ENCODE assay signal across 8 cellular contexts in genomic region chr18:58046794-58047555, GRCh38. TPM values are rescaled to one million over a fixed set of nuclear protein-coding genes. Genes with fewer than 3 reads are reported as not detected.
A peak's percentile ranks its signal among the peaks of the same experiment; 100 is the strongest.
DNase-seq lines count a peak whose midpoint lies in the region; ATAC-seq, FAIRE-seq and TF ChIP-seq lines count a peak whose summit lies in the region.
"Had no signal": no experiment of that assay in that cellular context is flagged by ENCODE, and none has a peak within 500 bp of the region (broad histone marks: within the 10 kb centered on the region; RNA-seq: fewer than 3 reads in every experiment).

No MANE protein-coding gene starts in this region.

- H3K36me3 Mint-ChIP-seq in T-cell: no peaks in the 10 kb centered on the region

- H3K27ac ChIP-seq in HUES64 (ENCODE audit: low read depth, low read length): no peak overlapping the region
- H3K27ac ChIP-seq in ascending aorta: peak overlapping the region; percentile 29 to 47
- no peak overlapping the region for H3K27ac ChIP-seq in keratinocyte (ENCODE audit: control insufficient read depth, insufficient read depth, low read length)
- peak overlapping the region; percentile 81 for H3K27ac ChIP-seq in subcutaneous abdominal adipose tissue (ENCODE audit: low read depth, low read length)

- H3K36me3 ChIP-seq in HUES64 (ENCODE audit: insufficient read depth, low read length) (no peaks in the 10 kb centered on the region), ascending aorta (no peaks in the 10 kb centered on the region), keratinocyte (ENCODE audit: control insufficient read depth in 2 of 2, extremely low read depth in 1 of 2, insufficient read depth in 2 of 2, low read length in 2 of 2) (no peaks in the 10 kb centered on the region), subcutaneous abdominal adipose tissue (ENCODE audit: control insufficient read depth in 5 of 5, insufficient read depth in 5 of 5, low read length in 5 of 5) (no peaks in the 10 kb centered on the region)

- CTCF ChIA-PET in T-cell (lab: Charles Lee): no interaction called here

- 75% methylated on average over 12 of the region's 12 CpGs for WGBS in HUES64

- TF ChIP-seq CTCF in ascending aorta (IDR thresholded peaks at IDR 0.05) (no peak), keratinocyte (optimal IDR thresholded peaks at IDR 0.05 in 1 of 3, IDR thresholded peaks at IDR 0.05 in 1 of 3, conservative IDR thresholded peaks at IDR 0.05 in 1 of 3; ENCODE audit: extremely low read depth in 1 of 3, insufficient read depth in 2 of 3, low read length in 3 of 3) (no peak)

- no peak overlapping the region for H3K27ac Mint-ChIP-seq in T-cell

- peaks cover 0 to 14% of the 10 kb centered on the region in 2 donors for H3K27me3 Mint-ChIP-seq in T-cell

- POLR2A ChIA-PET in T-cell (lab: Charles Lee): no interaction called here

- dilution Hi-C loops in keratinocyte (cut with MboI; ENCODE audit: extremely low pct_ligation_motif_present, low sequenced_read_pairs): loop anchor here (25.0 kb wide), 1 partner anchor 160 kb away; no protein-coding TSS in a partner anchor

- FAIRE-seq in keratinocyte (lab: Jason Lieb, UNC): no peak

- peaks cover 25 to 34% (median 31%) of the 10 kb centered on the region in 3 donors for H3K4me1 Mint-ChIP-seq in T-cell

- peaks cover 40% of the 10 kb centered on the region for H3K79me2 ChIP-seq in keratinocyte (ENCODE audit: control insufficient read depth, insufficient read depth, low read length)

- H2AFZ ChIP-seq in keratinocyte (ENCODE audit: control insufficient read depth, low read length): no peak overlapping the region

- peaks cover 5% of the 10 kb centered on the region; the same call in 1 of the 2 replicates for H3K27me3 ChIP-seq in HUES64 (ENCODE audit: insufficient read depth, low read length)
- H3K27me3 ChIP-seq in ascending aorta: no peaks in the 10 kb centered on the region
- H3K27me3 ChIP-seq in keratinocyte (ENCODE audit: control insufficient read depth, extremely low read depth, insufficient read depth, low read length): no peaks in the 10 kb centered on the region
- H3K27me3 ChIP-seq in subcutaneous abdominal adipose tissue (ENCODE audit: control insufficient read depth in 5 of 5, insufficient read depth in 4 of 5, low read length in 5 of 5): no peaks in the 10 kb centered on the region

- peak overlapping the region; percentile 99 for H3K4me2 ChIP-seq in keratinocyte (ENCODE audit: control insufficient read depth, extremely low read depth, insufficient read depth, low read depth, low read length)

- H4K20me1 ChIP-seq in keratinocyte (ENCODE audit: control insufficient read depth, extremely low read depth, insufficient read depth, low read length): no peaks in the 10 kb centered on the region

- H3K4me3 ChIP-seq in HUES64 (ENCODE audit: low read length) (peak overlapping the region; percentile 95), ascending aorta (peak overlapping the region in 1 of 2 donors; percentile 97), keratinocyte (ENCODE audit: control insufficient read depth in 2 of 3, extremely low read depth in 1 of 3, insufficient read depth in 2 of 3, low read depth in 1 of 3, low read length in 3 of 3) (no peak overlapping the region), subcutaneous abdominal adipose tissue (ENCODE audit: low read depth in 1 of 5, low read length in 5 of 5) (peak overlapping the region in 2 of 5 donors; percentile 17 to 91)

- no peak for TF ChIP-seq POLR2A in erythroblast (IDR thresholded peaks at IDR 0.05; ENCODE audit: low read length)

- no peak for ATAC-seq in T-cell (replicated peaks in 1 of 4)

- H3K9ac ChIP-seq in HUES64 (ENCODE audit: low read depth, low read length) (no peak overlapping the region), keratinocyte (ENCODE audit: control insufficient read depth, extremely low read depth, insufficient read depth, low read length) (no peak overlapping the region), subcutaneous abdominal adipose tissue (ENCODE audit: low read length in 5 of 5) (peak overlapping the region in 2 of 5 donors; percentile 36 to 73)

- H3K9me3 ChIP-seq in HUES64 (ENCODE audit: insufficient read depth, low read depth, low read length): no peaks in the 10 kb centered on the region
- no peaks in the 10 kb centered on the region for H3K9me3 ChIP-seq in ascending aorta
- no peaks in the 10 kb centered on the region for H3K9me3 ChIP-seq in keratinocyte (ENCODE audit: control insufficient read depth, low read depth, low read length)
- H3K9me3 ChIP-seq in subcutaneous abdominal adipose tissue (ENCODE audit: control insufficient read depth in 5 of 5, low read length in 5 of 5): no peaks in the 10 kb centered on the region

- H3K9me3 Mint-ChIP-seq in T-cell: no peaks in the 10 kb centered on the region

- intact Hi-C loops in ascending aorta (cut with DNase I): loop anchor here (5.0 to 10.0 kb wide), 3 partner anchors 242 to 718 kb away; partner anchors contain the start of gene ATP8B1

- DNase-seq in ascending aorta (ENCODE audit: low spot score in 2 of 2): no peak
- no peak for DNase-seq in keratinocyte (ENCODE audit: low read depth, low spot score)
- no peak for DNase-seq in erythroblast (lab: John Stamatoyannopoulos, UW)
- no peak for DNase-seq in T-cell
- DNase-seq in SIG-M5 treated with dmso at 0.1 percent for 504 hours (lab: John Stamatoyannopoulos, UW; ENCODE audit: unreplicated experiment): no peak
- DNase-seq: aorta had no signal

- H3K4me3 Mint-ChIP-seq in T-cell: peak overlapping the region in 1 of 3 donors; percentile 89

- peaks cover 19% of the 10 kb centered on the region for H3K4me1 ChIP-seq in HUES64 (ENCODE audit: insufficient read depth, low read length)
- peaks cover 0 to 10% of the 10 kb centered on the region in 2 donors for H3K4me1 ChIP-seq in ascending aorta
- peaks cover 33% of the 10 kb centered on the region for H3K4me1 ChIP-seq in keratinocyte (ENCODE audit: control insufficient read depth, extremely low read depth, insufficient read depth, low read length)
- peaks cover 0 to 46% (median 43%) of the 10 kb centered on the region in 5 donors for H3K4me1 ChIP-seq in subcutaneous abdominal adipose tissue (ENCODE audit: control insufficient read depth in 5 of 5, insufficient read depth in 5 of 5, low read length in 5 of 5)

- H3K9me1 ChIP-seq in keratinocyte (ENCODE audit: control insufficient read depth, extremely low read depth, insufficient read depth, low read length): no peaks in the 10 kb centered on the region

RNA-seq across cellular contexts. Expression of gene NEDD4L, which starts 2.9 kb away (rescaled TPM):
- polyA plus RNA-seq in HUES64 (2013, experiment 1 of 2): 30.1 TPM
- 39.2 TPM for polyA plus RNA-seq in HUES64 (2013, experiment 2 of 2)
- 15.6 TPM for total RNA-seq in ascending aorta
- polyA plus RNA-seq in keratinocyte: 27.3 to 80.8 TPM (median 52.6 TPM) in 3 replicates
- polyA plus RNA-seq in keratinocyte (2011; ENCODE audit: low read depth): 109 TPM
- polyA plus RNA-seq in keratinocyte (2011; cell fraction: cytosol; rRNA removed): 39.3 and 48.6 TPM in 2 replicates
- polyA plus RNA-seq in keratinocyte (2011; cell fraction: nucleus; rRNA removed): 117 and 140 TPM in 2 replicates
- 77.8 and 96.4 TPM in 2 replicates for polyA plus RNA-seq in keratinocyte (2012; ENCODE audit: low replicate concordance)
- 65.0 to 149 TPM (median 125 TPM) in 3 replicates for polyA minus RNA-seq in keratinocyte
- polyA minus RNA-seq in keratinocyte (2011; cell fraction: cytosol; rRNA and poly(A)+ RNA removed): 26.9 TPM
- 108 and 202 TPM in 2 replicates for polyA minus RNA-seq in keratinocyte (2011; cell fraction: nucleus; rRNA and poly(A)+ RNA removed)
- total RNA-seq in T-cell: 10 to 100 TPM in 2 of 5 donors, 1 to 10 TPM in 3; 4.4 to 10.7 (median 6.7) TPM

Comparison
In these comparisons a context has a peak if more than half of its experiments do, and no peak if none do; other contexts are left out.
1. H3K27ac ChIP-seq: peak in ascending aorta (2 of 2) and subcutaneous abdominal adipose tissue (single experiment); none in HUES64 (single experiment) and keratinocyte (single experiment).